In the genomic region with DNA sequence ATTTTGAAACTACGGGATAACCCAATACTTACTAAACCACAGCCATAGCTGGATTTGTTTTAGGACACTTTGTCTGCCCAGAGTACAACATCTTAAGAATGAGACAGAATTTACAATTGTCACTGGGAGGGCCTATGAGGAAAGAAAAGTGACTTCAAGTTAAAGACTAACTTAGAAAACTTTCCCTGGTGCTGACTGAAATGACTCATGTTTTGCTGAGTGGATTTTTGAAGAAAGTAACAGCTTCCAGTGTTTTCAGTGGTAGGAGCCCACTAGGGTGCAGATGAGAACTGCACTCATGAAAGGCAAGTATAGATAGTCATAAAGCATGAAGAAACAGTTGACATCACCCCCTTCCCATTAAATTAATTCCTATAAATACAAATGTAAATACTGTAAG, we compare ENCODE assay signal across 16 cellular contexts.
DNase-seq lines count a peak whose midpoint lies in the region; ATAC-seq and TF ChIP-seq lines count a peak whose summit lies in the region.
"Had no signal": no experiment of that assay in that cellular context is flagged by ENCODE, and none has a peak within 500 bp of the region (broad histone marks: within the 10 kb centered on the region; RNA-seq: fewer than 3 reads in every experiment).

No MANE protein-coding gene starts in this region.

- peak; percentile 90 for ATAC-seq in GM19395 (IDR thresholded peaks at IDR 0.05; ENCODE audit: unreplicated experiment)
- ATAC-seq in HG02884 (IDR thresholded peaks at IDR 0.05; ENCODE audit: unreplicated experiment) = peak; percentile 73
- ATAC-seq in HG03520 (IDR thresholded peaks at IDR 0.05; ENCODE audit: unreplicated experiment) = peak; percentile 87
- no peak for ATAC-seq in foreskin keratinocyte
- ATAC-seq: K562 had no signal

- H3K27ac ChIP-seq in foreskin keratinocyte = no peak overlapping the region
- H3K27ac ChIP-seq: parathyroid adenoma, upper lobe of left lung had no signal

- peak; percentile 36 for DNase-seq in ACHN
- DNase-seq in retina = no peak
- DNase-seq in foreskin keratinocyte = no peak
- no peak for DNase-seq in dermis blood vessel endothelial cell
- no peak for DNase-seq in T-helper 1 cell
- DNase-seq: 8988T; activated naive CD4-positive, alpha-beta T cell treated with anti-CD3 and anti-CD28 coated beads, Interleukin-2, amount 10 ng/mL, durations not matched to agents 7 days and 5 days; Caco-2; erythroblast; NCI-H1417; upper lobe of left lung had no signal

- TF ChIP-seq CTCF in foreskin keratinocyte (conservative IDR thresholded peaks at IDR 0.05) = no peak

- no peaks in the 10 kb centered on the region for H3K4me1 ChIP-seq in foreskin keratinocyte
- H3K4me1 ChIP-seq: Caco-2, parathyroid adenoma, upper lobe of left lung had no signal

- H3K27me3 ChIP-seq in foreskin keratinocyte = peaks cover 3% of the 10 kb centered on the region
- H3K27me3 ChIP-seq: upper lobe of left lung had no signal

- in situ Hi-C loops in ACHN (cut with HindIII; ENCODE audit: low pct_ligation_motif_present, low pct_unique_long_range_greater_than_20kb, low sequenced_read_pairs) = no loop called here
